11 cellular contexts compared by ENCODE assay signal in genomic region chr15:32718082-32718821, GRCh38. TPM values are rescaled to one million over a fixed set of nuclear protein-coding genes. Genes with fewer than 3 reads are reported as not detected.
DNase-seq lines count a peak whose midpoint lies in the region; ATAC-seq, FAIRE-seq and TF ChIP-seq lines count a peak whose summit lies in the region.
"Had no signal": no experiment of that assay in that cellular context is flagged by ENCODE, and none has a peak within 500 bp of the region (broad histone marks: within the 10 kb centered on the region; RNA-seq: fewer than 3 reads in every experiment).

No MANE protein-coding gene starts in this region.

- no peak overlapping the region for H3K9ac ChIP-seq in HepG2 (ENCODE audit: insufficient read depth, low read depth, low read length)

- CTCF ChIA-PET in HepG2 (lab: Yijun Ruan, JAX; ENCODE audit: low intra/inter-chr PET ratio, low total read pairs) (no interaction called here), HEK293T (lab: Yijun Ruan, JAX) (no interaction called here)

- TF ChIP-seq POLR2A in HepG2 (IDR thresholded peaks at IDR 0.05; ENCODE audit: insufficient read depth in 1 of 2, low read depth in 2 of 2, low read length in 2 of 2) (no peak), suprapubic skin (IDR thresholded peaks at IDR 0.05) (no peak)

- WGBS in HepG2 (ENCODE audit: low lambda C conversion rate): 35% methylated on average over 22 of the region's 79 CpGs
- 2% methylated on average over 41 of the region's 79 CpGs for WGBS in suprapubic skin

- H3K4me3 ChIP-seq in astrocyte of the cerebellum (ENCODE audit: low read depth, low read length): peak overlapping the region; percentile 62
- H3K4me3 ChIP-seq in HepG2 (replicated peaks in 1 of 3; ENCODE audit: insufficient read depth in 1 of 3, low read depth in 2 of 3, low read length in 3 of 3): peak overlapping the region; percentile 33 to 68 (median 33)
- peak overlapping the region; percentile 50 for H3K4me3 ChIP-seq in suprapubic skin

- no peaks in the 10 kb centered on the region for H4K20me1 ChIP-seq in HepG2 (ENCODE audit: insufficient read depth, low read length)

- no peaks in the 10 kb centered on the region for H3K79me2 ChIP-seq in HepG2 (ENCODE audit: insufficient read depth, low read length)

- H3K9me3 ChIP-seq in HepG2 (ENCODE audit: low read length) (no peaks in the 10 kb centered on the region), suprapubic skin (no peaks in the 10 kb centered on the region)

- H3K4me1 ChIP-seq in HepG2 (ENCODE audit: insufficient read depth, low read length) (peaks cover 21% of the 10 kb centered on the region), suprapubic skin (peaks cover 29% of the 10 kb centered on the region)

- H3K36me3 ChIP-seq in HepG2 (replicated peaks in 1 of 2; ENCODE audit: control insufficient read depth in 1 of 2, insufficient read depth in 2 of 2, low read length in 2 of 2) (no peaks in the 10 kb centered on the region), suprapubic skin (no peaks in the 10 kb centered on the region)

- H3K27me3 ChIP-seq in HepG2 (ENCODE audit: control insufficient read depth in 1 of 2, insufficient read depth in 2 of 2, low read length in 2 of 2) (peaks cover 12 to 60% of the 10 kb centered on the region in 2 experiments), suprapubic skin (peaks cover 65% of the 10 kb centered on the region)

- no TSS peak for BruUV-seq in HepG2 (replicated peaks; lab: Mats Ljungman, UMichigan)

- no peak overlapping the region for H3K27ac ChIP-seq in HepG2 (ENCODE audit: extremely low read length, insufficient read depth, low read length)
- H3K27ac ChIP-seq in suprapubic skin: peak overlapping the region; percentile 57

- intact Hi-C loops in HepG2 (cut with micrococcal nuclease; ENCODE audit: unreplicated experiment): loop anchor here (5.0 kb wide), 1 partner anchor 41 kb away; no protein-coding TSS in a partner anchor

- no peak overlapping the region for H2AFZ ChIP-seq in HepG2 (ENCODE audit: low read length)

- peak; percentile 28 for DNase-seq in NCI-H748 (lab: John Stamatoyannopoulos, UW; ENCODE audit: unreplicated experiment)
- no peak for DNase-seq in NCI-H748 treated with DMSO at 0.1 percent for 48 hours (lab: John Stamatoyannopoulos, UW)
- DNase-seq in astrocyte of the cerebellum (ENCODE audit: low read depth): no peak
- DNase-seq in HepG2 (ENCODE audit: low spot score): no peak
- no peak for DNase-seq in suprapubic skin (ENCODE audit: low spot score in 2 of 2)
- no peak for DNase-seq in NCI-H1105 treated with DMSO at 0.1 percent for 48 hours (lab: John Stamatoyannopoulos, UW)
- DNase-seq in HEK293T (ENCODE audit: extremely low spot score): no peak
- DNase-seq: CD4-positive, CD25-positive, alpha-beta regulatory T cell had no signal

- ATAC-seq in HepG2 (peak; percentile 88), HG03045 (IDR thresholded peaks at IDR 0.05; ENCODE audit: unreplicated experiment) (no peak)

- in situ Hi-C loops in astrocyte of the cerebellum (cut with HindIII; ENCODE audit: low sequenced_read_pairs): no loop called here
- in situ Hi-C loops in HepG2 (cut with HindIII; ENCODE audit: extremely low pct_ligation_motif_present, low pct_unique_long_range_greater_than_20kb): loop anchor here (5.0 kb wide), 1 partner anchor 46 kb away; no protein-coding TSS in a partner anchor

- TF ChIP-seq EP300 in HepG2 (IDR thresholded peaks at IDR 0.05; ENCODE audit: low read depth in 2 of 2, low read length in 2 of 2) (no peak), HepG2 (CRISPR knock-in tag; IDR thresholded peaks at IDR 0.05; ENCODE audit: borderline replicate concordance) (no peak), suprapubic skin (IDR thresholded peaks at IDR 0.05) (no peak)

- no peak for TF ChIP-seq CTCF in astrocyte of the cerebellum (IDR thresholded peaks at IDR 0.05; ENCODE audit: low read depth, low read length, missing control alignments)
- TF ChIP-seq CTCF in HepG2 (CRISPR knock-in tag; IDR thresholded peaks at IDR 0.05): no peak
- no peak for TF ChIP-seq CTCF in suprapubic skin (IDR thresholded peaks at IDR 0.05)

- POLR2A ChIA-PET in HepG2 (lab: Yijun Ruan, JAX): no interaction called here
- POLR2A ChIA-PET in HEK293T (lab: Yijun Ruan, JAX): no interaction called here

- no peak for FAIRE-seq in HepG2 (lab: Jason Lieb, UNC)
- FAIRE-seq: TTC549 had no signal

- no peak for TF ChIP-seq RAD21 in HepG2 (CRISPR knock-in tag; IDR thresholded peaks at IDR 0.05)

- H3K4me2 ChIP-seq in HepG2 (ENCODE audit: low read depth, low read length): peak overlapping the region; percentile 66

TF ChIP-seq in HepG2, 621 proteins besides CTCF, POLR2A, EP300 and RAD21 (continues in another document):
- TF ChIP-seq PHF8 (CRISPR knock-in tag; IDR thresholded peaks at IDR 0.05): 0 out of 2 replicates have a peak, but pooled peaks have one; percentile 16
- 0 out of 2 replicates have a peak, but pooled peaks have one; percentile 49 for TF ChIP-seq ZMYM2 (CRISPR knock-in tag; IDR thresholded peaks at IDR 0.05)
- TF ChIP-seq ZNF574 (CRISPR knock-in tag; IDR thresholded peaks at IDR 0.05): peak; percentile 17; the same call in 1 of the 2 replicates

TF ChIP-seq in HEK293T, 16 proteins besides CTCF, POLR2A, EP300 and RAD21:
- TF ChIP-seq CTBP1 (IDR thresholded peaks at IDR 0.05; ENCODE audit: borderline replicate concordance) (no peak), NFRKB (IDR thresholded peaks at IDR 0.05) (no peak), SUZ12 (IDR thresholded peaks at IDR 0.05) (no peak), BHLHE40 (IDR thresholded peaks at IDR 0.05; ENCODE audit: borderline replicate concordance) (no peak), FOXM1 (IDR thresholded peaks at IDR 0.05; ENCODE audit: borderline replicate concordance) (no peak), SP1 (IDR thresholded peaks at IDR 0.05) (no peak), FOXA1 (IDR thresholded peaks at IDR 0.05) (no peak)
TF ChIP-seq in HEK293T: peak in this region for 0.

RNA-seq across cellular contexts. Expression of gene GREM1, which starts 0.4 kb away (rescaled TPM):
- total RNA-seq in HepG2 (2016; rRNA removed; fragmentation: Illumina TruSeq; extraction: Trizol) (0.02 and 0.11 TPM in 2 replicates), suprapubic skin (1 to 10 TPM in 3 of 4 donors, under 1 TPM in 1; 0.85 to 3.6 (median 1.6) TPM)
- total RNA-seq in HepG2 (2016; cell fraction: cytosol; rRNA removed; fragmentation: Illumina TruSeq; extraction: Trizol; ENCODE audit: low read depth): not detected in 2 replicates
- 0.04 and 0.06 TPM in 2 replicates for total RNA-seq in HepG2 (2016; cell fraction: insoluble cytoplasmic fraction; rRNA removed; fragmentation: Illumina TruSeq; extraction: Trizol)
- total RNA-seq in HepG2 (2016; cell fraction: membrane; rRNA removed; fragmentation: Illumina TruSeq; extraction: Trizol): 0.03 and 0.06 TPM in 2 replicates
- not detected in 2 replicates for total RNA-seq in HepG2 (2016; cell fraction: nucleus; rRNA removed; fragmentation: Illumina TruSeq; extraction: Trizol)
- polyA plus RNA-seq in HepG2 (2011; rRNA removed): 0.08 and 0.13 TPM in 2 replicates
- 0.01 and 0.04 TPM in 2 replicates for polyA plus RNA-seq in HepG2 (2011; cell fraction: cytosol; rRNA removed)
- polyA plus RNA-seq in HepG2 (2011; cell fraction: nucleus; rRNA removed): 0.02 and 0.09 TPM in 2 replicates
- polyA plus RNA-seq in HepG2 (2012): 0.01 and 0.08 TPM in 2 replicates
- polyA plus RNA-seq in HepG2 (2016; cell fraction: cytosol; fragmentation: Illumina TruSeq; extraction: Trizol; ENCODE audit: low read depth): not detected in 2 replicates
- polyA plus RNA-seq in HepG2 (2016; cell fraction: insoluble cytoplasmic fraction; fragmentation: Illumina TruSeq; extraction: Trizol; ENCODE audit: low read depth): 0.12 TPM in 1 of 2 replicates, not detected in the other
- 0.05 TPM in 1 of 2 replicates, not detected in the other for polyA plus RNA-seq in HepG2 (2016; cell fraction: membrane; fragmentation: Illumina TruSeq; extraction: Trizol; ENCODE audit: low read depth)
- polyA plus RNA-seq in HepG2 (2016; cell fraction: nucleus; fragmentation: Illumina TruSeq; extraction: Trizol; ENCODE audit: insufficient read depth, low read depth): not detected in 2 replicates
- polyA minus RNA-seq in HepG2 (2011; rRNA and poly(A)+ RNA removed; ENCODE audit: low replicate concordance): not detected in 2 replicates
- polyA minus RNA-seq in HepG2 (2011; cell fraction: cytosol; rRNA and poly(A)+ RNA removed): not detected in 2 replicates
- not detected in 2 replicates for polyA minus RNA-seq in HepG2 (2011; cell fraction: nucleus; rRNA and poly(A)+ RNA removed)
- total RNA-seq: CD4-positive, CD25-positive, alpha-beta regulatory T cell; naive thymus-derived CD4-positive, alpha-beta T cell had no signal
- polyA plus RNA-seq: CD4-positive, CD25-positive, alpha-beta regulatory T cell; naive thymus-derived CD4-positive, alpha-beta T cell had no signal
